12 cellular contexts compared by ENCODE assay signal in genomic region chr16:74455213-74455612, GRCh38. TPM values are rescaled to one million over a fixed set of nuclear protein-coding genes. Genes with fewer than 3 reads are reported as not detected.
DNase-seq lines count a peak whose midpoint lies in the region; ATAC-seq, FAIRE-seq and TF ChIP-seq lines count a peak whose summit lies in the region.
"Had no signal": no experiment of that assay in that cellular context is flagged by ENCODE, and none has a peak within 500 bp of the region (broad histone marks: within the 10 kb centered on the region; RNA-seq: fewer than 3 reads in every experiment).

No MANE protein-coding gene starts in this region.

- dilution Hi-C loops in keratinocyte (cut with MboI; ENCODE audit: extremely low pct_ligation_motif_present, low sequenced_read_pairs): no loop called here

- no peaks in the 10 kb centered on the region for H3K27me3 Mint-ChIP-seq in stimulated activated naive CD8-positive, alpha-beta T cell treated with anti-CD3 and anti-CD28 coated beads, Interleukin-15, Interleukin-2, amounts not matched to agents 100 ng/mL and 50 ng/mL, for 24 hours
- H3K27me3 Mint-ChIP-seq in stimulated activated naive CD8-positive, alpha-beta T cell treated with anti-CD3 and anti-CD28 coated beads, Interleukin-15, amount 100 ng/mL, for 72 hours: no peaks in the 10 kb centered on the region
- H3K27me3 Mint-ChIP-seq in activated CD4-positive, alpha-beta memory T cell treated with anti-CD3 and anti-CD28 coated beads, Interleukin-2, amount 10 ng/mL, durations not matched to agents 7 days and 5 days: no peaks in the 10 kb centered on the region

- TF ChIP-seq CTCF in cardiac fibroblast (IDR thresholded peaks at IDR 0.05; ENCODE audit: low read depth, low read length) (no peak), keratinocyte (optimal IDR thresholded peaks at IDR 0.05 in 1 of 3, IDR thresholded peaks at IDR 0.05 in 1 of 3, conservative IDR thresholded peaks at IDR 0.05 in 1 of 3; ENCODE audit: extremely low read depth in 1 of 3, insufficient read depth in 2 of 3, low read length in 3 of 3) (no peak)

- H3K27me3 ChIP-seq in keratinocyte (ENCODE audit: control insufficient read depth, extremely low read depth, insufficient read depth, low read length): no peaks in the 10 kb centered on the region
- H3K27me3 ChIP-seq: esophagus muscularis mucosa had no signal

- FAIRE-seq in keratinocyte (lab: Jason Lieb, UNC): peak; percentile 23
- FAIRE-seq: TTC549 had no signal

- H3K4me1 Mint-ChIP-seq in stimulated activated naive CD8-positive, alpha-beta T cell treated with anti-CD3 and anti-CD28 coated beads, Interleukin-15, Interleukin-2, amounts not matched to agents 100 ng/mL and 50 ng/mL, for 24 hours (ENCODE audit: low read depth): no peaks in the 10 kb centered on the region
- H3K4me1 Mint-ChIP-seq in stimulated activated naive CD8-positive, alpha-beta T cell treated with anti-CD3 and anti-CD28 coated beads, Interleukin-15, amount 100 ng/mL, for 72 hours: no peaks in the 10 kb centered on the region
- H3K4me1 Mint-ChIP-seq in activated CD4-positive, alpha-beta memory T cell treated with anti-CD3 and anti-CD28 coated beads, Interleukin-2, amount 10 ng/mL, durations not matched to agents 7 days and 5 days: peaks cover 5% of the 10 kb centered on the region

- H2AFZ ChIP-seq in keratinocyte (ENCODE audit: control insufficient read depth, low read length): no peak overlapping the region

- no peaks in the 10 kb centered on the region for H3K9me3 ChIP-seq in keratinocyte (ENCODE audit: control insufficient read depth, low read depth, low read length)
- H3K9me3 ChIP-seq: esophagus muscularis mucosa had no signal

- H3K4me3 ChIP-seq in cardiac fibroblast (replicated peaks in 1 of 2; ENCODE audit: low read depth in 2 of 2, low read length in 2 of 2): no peak overlapping the region
- no peak overlapping the region for H3K4me3 ChIP-seq in keratinocyte (ENCODE audit: control insufficient read depth in 2 of 3, extremely low read depth in 1 of 3, insufficient read depth in 2 of 3, low read depth in 1 of 3, low read length in 3 of 3)
- H3K4me3 ChIP-seq: esophagus muscularis mucosa had no signal

- H4K20me1 ChIP-seq in keratinocyte (ENCODE audit: control insufficient read depth, extremely low read depth, insufficient read depth, low read length): no peaks in the 10 kb centered on the region

- H3K27ac ChIP-seq in keratinocyte (ENCODE audit: control insufficient read depth, insufficient read depth, low read length): peak overlapping the region; percentile 70
- H3K27ac ChIP-seq: esophagus muscularis mucosa had no signal

- no peak overlapping the region for H3K9ac ChIP-seq in keratinocyte (ENCODE audit: control insufficient read depth, extremely low read depth, insufficient read depth, low read length)

- in situ Hi-C loops in G401 (cut with HindIII; ENCODE audit: low sequenced_read_pairs): no loop called here

- no peaks in the 10 kb centered on the region for H3K9me3 Mint-ChIP-seq in stimulated activated naive CD8-positive, alpha-beta T cell treated with anti-CD3 and anti-CD28 coated beads, Interleukin-15, Interleukin-2, amounts not matched to agents 100 ng/mL and 50 ng/mL, for 24 hours
- H3K9me3 Mint-ChIP-seq in stimulated activated naive CD8-positive, alpha-beta T cell treated with anti-CD3 and anti-CD28 coated beads, Interleukin-15, amount 100 ng/mL, for 72 hours: no peaks in the 10 kb centered on the region
- H3K9me3 Mint-ChIP-seq in activated CD4-positive, alpha-beta memory T cell treated with anti-CD3 and anti-CD28 coated beads, Interleukin-2, amount 10 ng/mL, durations not matched to agents 7 days and 5 days: no peaks in the 10 kb centered on the region

- H3K4me1 ChIP-seq in keratinocyte (ENCODE audit: control insufficient read depth, extremely low read depth, insufficient read depth, low read length): peaks cover 26% of the 10 kb centered on the region

- H3K27ac Mint-ChIP-seq in stimulated activated naive CD8-positive, alpha-beta T cell treated with anti-CD3 and anti-CD28 coated beads, Interleukin-15, Interleukin-2, amounts not matched to agents 100 ng/mL and 50 ng/mL, for 24 hours: peak overlapping the region; percentile 32
- H3K27ac Mint-ChIP-seq in stimulated activated naive CD8-positive, alpha-beta T cell treated with anti-CD3 and anti-CD28 coated beads, Interleukin-15, amount 100 ng/mL, for 72 hours: peak overlapping the region in 1 of 2 donors; percentile 95
- no peak overlapping the region for H3K27ac Mint-ChIP-seq in activated CD4-positive, alpha-beta memory T cell treated with anti-CD3 and anti-CD28 coated beads, Interleukin-2, amount 10 ng/mL, durations not matched to agents 7 days and 5 days

- H3K4me3 Mint-ChIP-seq in stimulated activated naive CD8-positive, alpha-beta T cell treated with anti-CD3 and anti-CD28 coated beads, Interleukin-15, Interleukin-2, amounts not matched to agents 100 ng/mL and 50 ng/mL, for 24 hours: no peak overlapping the region
- H3K4me3 Mint-ChIP-seq in stimulated activated naive CD8-positive, alpha-beta T cell treated with anti-CD3 and anti-CD28 coated beads, Interleukin-15, amount 100 ng/mL, for 72 hours: no peak overlapping the region
- H3K4me3 Mint-ChIP-seq in activated CD4-positive, alpha-beta memory T cell treated with anti-CD3 and anti-CD28 coated beads, Interleukin-2, amount 10 ng/mL, durations not matched to agents 7 days and 5 days: no peak overlapping the region

- H3K79me2 ChIP-seq in keratinocyte (ENCODE audit: control insufficient read depth, insufficient read depth, low read length): no peaks in the 10 kb centered on the region

- H3K4me2 ChIP-seq in keratinocyte (ENCODE audit: control insufficient read depth, extremely low read depth, insufficient read depth, low read depth, low read length): peak overlapping the region; percentile 4

- POLR2A ChIA-PET in activated CD4-positive, alpha-beta memory T cell treated with anti-CD3 and anti-CD28 coated beads, Interleukin-2, amount 10 ng/mL, durations not matched to agents 7 days and 5 days (lab: Charles Lee): no interaction called here

- no peak for DNase-seq in stimulated activated naive CD8-positive, alpha-beta T cell treated with anti-CD3 and anti-CD28 coated beads, Interleukin-15, amount 100 ng/mL, for 72 hours
- DNase-seq in cardiac fibroblast (ENCODE audit: low read depth in 2 of 2) (peak; percentile 85 to 94), keratinocyte (ENCODE audit: low read depth, low spot score) (peak; percentile 21), T-helper 9 cell (no peak), SIG-M5 treated with dmso at 0.1 percent for 504 hours (lab: John Stamatoyannopoulos, UW; ENCODE audit: unreplicated experiment) (no peak), G401 (ENCODE audit: low spot score) (no peak)
- DNase-seq in activated CD4-positive, alpha-beta memory T cell treated with anti-CD3 and anti-CD28 coated beads, Interleukin-2, amount 10 ng/mL, durations not matched to agents 7 days and 5 days: no peak
- DNase-seq: activated CD4-positive, alpha-beta T cell treated with anti-CD3 and anti-CD28 coated beads, Interleukin-2, amount 50 U/mL, for 48 hours had no signal

- peaks cover 18 to 36% of the 10 kb centered on the region in 2 experiments for H3K36me3 ChIP-seq in keratinocyte (ENCODE audit: control insufficient read depth in 2 of 2, extremely low read depth in 1 of 2, insufficient read depth in 2 of 2, low read length in 2 of 2)

- CTCF ChIA-PET in activated CD4-positive, alpha-beta memory T cell treated with anti-CD3 and anti-CD28 coated beads, Interleukin-2, amount 10 ng/mL, durations not matched to agents 7 days and 5 days (lab: Charles Lee): no interaction called here

- ATAC-seq in stimulated activated naive CD8-positive, alpha-beta T cell treated with anti-CD3 and anti-CD28 coated beads, Interleukin-15, amount 100 ng/mL, for 72 hours: no peak

- H3K9me1 ChIP-seq in keratinocyte (ENCODE audit: control insufficient read depth, extremely low read depth, insufficient read depth, low read length): peaks cover 5% of the 10 kb centered on the region

- H3K36me3 Mint-ChIP-seq in stimulated activated naive CD8-positive, alpha-beta T cell treated with anti-CD3 and anti-CD28 coated beads, Interleukin-15, Interleukin-2, amounts not matched to agents 100 ng/mL and 50 ng/mL, for 24 hours (ENCODE audit: low read depth): peaks cover 65% of the 10 kb centered on the region
- H3K36me3 Mint-ChIP-seq in activated CD4-positive, alpha-beta memory T cell treated with anti-CD3 and anti-CD28 coated beads, Interleukin-2, amount 10 ng/mL, durations not matched to agents 7 days and 5 days (ENCODE audit: low read depth): peaks cover 66% of the 10 kb centered on the region

RNA-seq across cellular contexts. Expression of gene CLEC18B, which starts 33.9 kb away (rescaled TPM):
- 0.05 to 0.90 TPM (median 0.46 TPM) in 3 replicates for polyA plus RNA-seq in keratinocyte
- polyA plus RNA-seq in keratinocyte (2011; ENCODE audit: low read depth): not detected
- 0.19 TPM in 1 of 2 replicates, not detected in the other for polyA plus RNA-seq in keratinocyte (2011; cell fraction: cytosol; rRNA removed)
- 2.4 and 3.8 TPM in 2 replicates for polyA plus RNA-seq in keratinocyte (2011; cell fraction: nucleus; rRNA removed)
- 0.42 and 1.2 TPM in 2 replicates for polyA plus RNA-seq in keratinocyte (2012; ENCODE audit: low replicate concordance)
- 0.59 to 0.74 TPM in 2 of 3 replicates, not detected in the other for polyA minus RNA-seq in keratinocyte
- not detected for polyA minus RNA-seq in keratinocyte (2011; cell fraction: cytosol; rRNA and poly(A)+ RNA removed)
- 2.4 TPM in 1 of 2 replicates, not detected in the other for polyA minus RNA-seq in keratinocyte (2011; cell fraction: nucleus; rRNA and poly(A)+ RNA removed)
- total RNA-seq in activated CD4-positive, alpha-beta memory T cell treated with anti-CD3 and anti-CD28 coated beads, Interleukin-2, amount 10 ng/mL, durations not matched to agents 7 days and 5 days: under 1 TPM in 1 of 2 experiments, not detected in 1; 0.48 TPM
- 2.2 TPM in 1 of 2 replicates, not detected in the other for total RNA-seq in G401 (2014; rRNA removed; shearing (Covaris generic))
- total RNA-seq: SK-MEL-5 had no signal

Comparison
In these comparisons a context has a peak if more than half of its experiments do, and no peak if none do; other contexts are left out.
1. DNase-seq: peak in cardiac fibroblast (2 of 2) and keratinocyte (single experiment); none in stimulated activated naive CD8-positive, alpha-beta T cell treated with anti-CD3 and anti-CD28 coated beads, Interleukin-15, amount 100 ng/mL, for 72 hours (0 of 2), activated CD4-positive, alpha-beta memory T cell treated with anti-CD3 and anti-CD28 coated beads, Interleukin-2, amount 10 ng/mL, durations not matched to agents 7 days and 5 days (single experiment), T-helper 9 cell (single experiment), SIG-M5 treated with dmso at 0.1 percent for 504 hours (single experiment) and G401 (single experiment).